ENCODE assay signal across 20 cellular contexts in genomic region chr13:108005231-108005630, GRCh38.
"Had no signal": no experiment of that assay in that cellular context is flagged by ENCODE, and none has a peak within 500 bp of the region (broad histone marks: within the 10 kb centered on the region; RNA-seq: fewer than 3 reads in every experiment).

No MANE protein-coding gene starts in this region.

- H3K27ac Mint-ChIP-seq: dendritic cell treated with granulocyte-macrophage colony-stimulating factor and Interleukin-4, amounts not matched to agents 40 ng/mL and 50 ng/mL, for 4 days; effector memory CD8-positive, alpha-beta T cell; natural killer cell; stimulated activated naive B cell treated with anti-CD40 and anti-IgM and Interleukin-4, amounts not matched to agents 10 μg/mL and 1 μg/mL and 100 μg/mL, for 72 hours; stimulated activated naive CD8-positive, alpha-beta T cell treated with anti-CD3 and anti-CD28 coated beads, Interleukin-15, amount 100 ng/mL, for 72 hours had no signal

- H3K27me3 ChIP-seq: esophagus muscularis mucosa, gastrocnemius medialis, heart right ventricle, ovary, right atrium auricular region, sigmoid colon, transverse colon had no signal

- DNase-seq: effector memory CD8-positive, alpha-beta T cell; gastrocnemius medialis; heart right ventricle; islet precursor cell; mammary epithelial cell; natural killer cell; ovary; sigmoid colon; stimulated activated CD4-positive, alpha-beta T cell treated with anti-CD3 and anti-CD28 coated beads, Interleukin-2, amount 100 ng/mL, for 24 hours; stimulated activated CD4-positive, alpha-beta T cell treated with anti-CD3 and anti-CD28 coated beads, Interleukin-4, amount 100 ng/mL, for 4 hours; stimulated activated naive B cell treated with anti-CD40 and anti-IgM and Interleukin-4, amounts not matched to agents 10 μg/mL and 1 μg/mL and 100 μg/mL, for 72 hours; stimulated activated naive CD8-positive, alpha-beta T cell treated with anti-CD3 and anti-CD28 coated beads, Interleukin-15, amount 100 ng/mL, for 72 hours; transverse colon had no signal

- H3K36me3 Mint-ChIP-seq: natural killer cell; stimulated activated naive B cell treated with anti-CD40 and anti-IgM and Interleukin-4, amounts not matched to agents 10 μg/mL and 1 μg/mL and 100 μg/mL, for 72 hours had no signal

- H3K4me3 Mint-ChIP-seq: dendritic cell treated with granulocyte-macrophage colony-stimulating factor and Interleukin-4, amounts not matched to agents 40 ng/mL and 50 ng/mL, for 4 days; effector memory CD8-positive, alpha-beta T cell; natural killer cell; neural crest cell; stimulated activated naive B cell treated with anti-CD40 and anti-IgM and Interleukin-4, amounts not matched to agents 10 μg/mL and 1 μg/mL and 100 μg/mL, for 72 hours; stimulated activated naive CD8-positive, alpha-beta T cell treated with anti-CD3 and anti-CD28 coated beads, Interleukin-15, amount 100 ng/mL, for 72 hours had no signal

- H3K36me3 ChIP-seq: esophagus muscularis mucosa, gastrocnemius medialis, heart right ventricle, ovary, right atrium auricular region, sigmoid colon, thoracic aorta, transverse colon had no signal

- H3K4me3 ChIP-seq: esophagus muscularis mucosa, gastrocnemius medialis, heart right ventricle, ovary, right atrium auricular region, sigmoid colon, skin epidermis, thoracic aorta, transverse colon had no signal

- H3K9me3 ChIP-seq: esophagus muscularis mucosa, gastrocnemius medialis, ovary, right atrium auricular region, sigmoid colon, thoracic aorta, transverse colon had no signal

- H3K4me1 ChIP-seq: esophagus muscularis mucosa, gastrocnemius medialis, heart right ventricle, right atrium auricular region, sigmoid colon, transverse colon had no signal

- H3K4me1 Mint-ChIP-seq: natural killer cell; neural crest cell; stimulated activated naive B cell treated with anti-CD40 and anti-IgM and Interleukin-4, amounts not matched to agents 10 μg/mL and 1 μg/mL and 100 μg/mL, for 72 hours; stimulated activated naive CD8-positive, alpha-beta T cell treated with anti-CD3 and anti-CD28 coated beads, Interleukin-15, amount 100 ng/mL, for 72 hours had no signal

- ATAC-seq: effector memory CD8-positive, alpha-beta T cell; gastrocnemius medialis; heart right ventricle; left lobe of liver; natural killer cell; stimulated activated naive B cell treated with anti-CD40 and anti-IgM and Interleukin-4, amounts not matched to agents 10 μg/mL and 1 μg/mL and 100 μg/mL, for 72 hours; stimulated activated naive CD8-positive, alpha-beta T cell treated with anti-CD3 and anti-CD28 coated beads, Interleukin-15, amount 100 ng/mL, for 72 hours had no signal

- H3K27me3 Mint-ChIP-seq: dendritic cell treated with granulocyte-macrophage colony-stimulating factor and Interleukin-4, amounts not matched to agents 40 ng/mL and 50 ng/mL, for 4 days; effector memory CD8-positive, alpha-beta T cell; stimulated activated naive B cell treated with anti-CD40 and anti-IgM and Interleukin-4, amounts not matched to agents 10 μg/mL and 1 μg/mL and 100 μg/mL, for 72 hours; stimulated activated naive CD8-positive, alpha-beta T cell treated with anti-CD3 and anti-CD28 coated beads, Interleukin-15, amount 100 ng/mL, for 72 hours had no signal
